ENCODE assay signal across 20 cellular contexts in genomic region chr5:88438006-88438405, GRCh38.
DNase-seq lines count a peak whose midpoint lies in the region; TF ChIP-seq lines count a peak whose summit lies in the region.
"Had no signal": no experiment of that assay in that cellular context is flagged by ENCODE, and none has a peak within 500 bp of the region (broad histone marks: within the 10 kb centered on the region; RNA-seq: fewer than 3 reads in every experiment).

No MANE protein-coding gene starts in this region.

- POLR2A ChIA-PET in HEK293T (lab: Yijun Ruan, JAX), result no interaction called here

- no peak overlapping the region for H3K4me3 ChIP-seq in astrocyte of the cerebellum (ENCODE audit: low read depth, low read length)
- no peak overlapping the region for H3K4me3 ChIP-seq in mesendoderm (ENCODE audit: low read length)
- H3K4me3 ChIP-seq in osteoblast (ENCODE audit: insufficient read depth, low read length), result no peak overlapping the region
- no peak overlapping the region for H3K4me3 ChIP-seq in suprapubic skin
- H3K4me3 ChIP-seq: gastrocnemius medialis, lung, psoas muscle had no signal

- H3K4ac ChIP-seq in mesendoderm (ENCODE audit: low read depth, low read length), result no peak overlapping the region

- H3K4me2 ChIP-seq in mesendoderm (ENCODE audit: low read length), result no peak overlapping the region
- no peak overlapping the region for H3K4me2 ChIP-seq in osteoblast (ENCODE audit: insufficient read depth, low read length)

- TF ChIP-seq EP300 in suprapubic skin (IDR thresholded peaks at IDR 0.05), result no peak

- no peak overlapping the region for H3K9ac ChIP-seq in mesendoderm (ENCODE audit: low read length)

- no peak overlapping the region for H2BK15ac ChIP-seq in mesendoderm (replicated peaks; ENCODE audit: low read depth)

- H2AK5ac ChIP-seq in mesendoderm (ENCODE audit: low read length), result no peak overlapping the region

- in situ Hi-C loops in astrocyte of the cerebellum (cut with HindIII; ENCODE audit: low sequenced_read_pairs), result no loop called here

- H3K18ac ChIP-seq in mesendoderm (ENCODE audit: low read length), result no peak overlapping the region

- CTCF ChIA-PET in HEK293T (lab: Yijun Ruan, JAX), result no interaction called here

- TF ChIP-seq CTCF in astrocyte of the cerebellum (IDR thresholded peaks at IDR 0.05; ENCODE audit: low read depth, low read length, missing control alignments) (no peak), osteoblast (IDR thresholded peaks at IDR 0.05; ENCODE audit: extremely low read depth, low read depth, low read length) (no peak), suprapubic skin (IDR thresholded peaks at IDR 0.05) (no peak)

- no peak overlapping the region for H2BK5ac ChIP-seq in mesendoderm (ENCODE audit: low read length)

- no peaks in the 10 kb centered on the region for H3K9me3 ChIP-seq in osteoblast (ENCODE audit: low read depth, low read length)
- H3K9me3 ChIP-seq in suprapubic skin, result no peaks in the 10 kb centered on the region
- H3K9me3 ChIP-seq: gastrocnemius medialis, psoas muscle had no signal

- H3K4me1 ChIP-seq in mesendoderm (ENCODE audit: control insufficient read depth, low read depth, low read length) (no peaks in the 10 kb centered on the region), osteoblast (ENCODE audit: insufficient read depth, low read length) (no peaks in the 10 kb centered on the region), suprapubic skin (no peaks in the 10 kb centered on the region)
- H3K4me1 ChIP-seq: gastrocnemius medialis, psoas muscle had no signal

- no peak overlapping the region for H4K5ac ChIP-seq in mesendoderm (ENCODE audit: low read length)

- H3K27ac ChIP-seq in mesendoderm (ENCODE audit: low read depth, low read length) (no peak overlapping the region), osteoblast (ENCODE audit: low read depth, low read length) (no peak overlapping the region), suprapubic skin (no peak overlapping the region)
- H3K27ac ChIP-seq: gastrocnemius medialis, psoas muscle had no signal

- H3K27me3 ChIP-seq in mesendoderm (ENCODE audit: insufficient read depth, low read length, poor library complexity) (no peaks in the 10 kb centered on the region), osteoblast (ENCODE audit: insufficient read depth, low read length) (no peaks in the 10 kb centered on the region), suprapubic skin (no peaks in the 10 kb centered on the region)
- H3K27me3 ChIP-seq: gastrocnemius medialis had no signal

- H3K79me1 ChIP-seq in mesendoderm (ENCODE audit: low read length), result no peaks in the 10 kb centered on the region

- H2BK120ac ChIP-seq in mesendoderm (ENCODE audit: low read depth, low read length), result no peak overlapping the region

- no peaks in the 10 kb centered on the region for H4K20me1 ChIP-seq in osteoblast (ENCODE audit: insufficient read depth, low read length)

- no peak overlapping the region for H4K8ac ChIP-seq in mesendoderm (ENCODE audit: low read depth, low read length)

- H3K23ac ChIP-seq in mesendoderm (ENCODE audit: low read length), result no peak overlapping the region

- no peaks in the 10 kb centered on the region for H3K79me2 ChIP-seq in mesendoderm (ENCODE audit: control insufficient read depth, insufficient read depth, low read length)
- H3K79me2 ChIP-seq in osteoblast (ENCODE audit: insufficient read depth, low read length), result no peaks in the 10 kb centered on the region

- DNase-seq in Daoy (ENCODE audit: low read depth), result peak; percentile 74
- DNase-seq in M059J (ENCODE audit: low read depth), result peak; percentile 96
- DNase-seq in astrocyte of the cerebellum (ENCODE audit: low read depth), result peak; percentile 9
- peak; percentile 42 for DNase-seq in mesendoderm
- DNase-seq in activated CD4-positive, alpha-beta T cell treated with anti-CD3 and anti-CD28 coated beads, Interleukin-2, amount 50 U/mL, for 4 hours, result no peak
- DNase-seq in osteoblast (ENCODE audit: insufficient read length, low spot score, missing footprints), result no peak
- no peak for DNase-seq in HEK293T (ENCODE audit: extremely low spot score)
- DNase-seq in suprapubic skin (ENCODE audit: low spot score in 2 of 2), result no peak
- DNase-seq: activated CD4-positive, alpha-beta T cell treated with anti-CD3 and anti-CD28 coated beads, Interleukin-2, amount 50 U/mL, for 1 hour; activated T-cell treated with anti-CD3 and anti-CD28 coated beads, Interleukin-2, amount 50 U/mL, for 1 hour; central memory CD4-positive, alpha-beta T cell; DMS79 treated with DMSO at 0.1 percent for 48 hours; endodermal cell; gastrocnemius medialis; IMR-90; naive thymus-derived CD4-positive, alpha-beta T cell; NCI-H82; psoas muscle; SHP77 had no signal

- TF ChIP-seq POLR2A in suprapubic skin (IDR thresholded peaks at IDR 0.05), result no peak

- H3K56ac ChIP-seq in mesendoderm (ENCODE audit: low read length), result no peak overlapping the region

- no CpG with 5 or more reads among the region's 1 CpG for WGBS in mesendoderm (ENCODE audit: extremely low coverage, insufficient coverage, low lambda C conversion rate)
- 47% methylated on average over 1 of the region's 1 CpG for WGBS in suprapubic skin

- H2AFZ ChIP-seq in osteoblast (ENCODE audit: low read length), result no peak overlapping the region

- H3K36me3 ChIP-seq in mesendoderm (ENCODE audit: control insufficient read depth, insufficient read depth, low read length) (no peaks in the 10 kb centered on the region), osteoblast (ENCODE audit: insufficient read depth, low read length) (no peaks in the 10 kb centered on the region), suprapubic skin (no peaks in the 10 kb centered on the region)
- H3K36me3 ChIP-seq: gastrocnemius medialis had no signal

TF ChIP-seq in HEK293T, 16 proteins besides CTCF, POLR2A, EP300 and RAD21:
- TF ChIP-seq ARNT (IDR thresholded peaks at IDR 0.05) (no peak), L3MBTL2 (conservative IDR thresholded peaks at IDR 0.05) (no peak), TARDBP (IDR thresholded peaks at IDR 0.05) (no peak), FOXM1 (IDR thresholded peaks at IDR 0.05; ENCODE audit: borderline replicate concordance) (no peak), PKNOX1 (IDR thresholded peaks at IDR 0.05) (no peak), ELF4 (IDR thresholded peaks at IDR 0.05) (no peak), BHLHE40 (IDR thresholded peaks at IDR 0.05; ENCODE audit: borderline replicate concordance) (no peak), LEF1 (IDR thresholded peaks at IDR 0.05; ENCODE audit: borderline replicate concordance) (no peak), FOXK2 (IDR thresholded peaks at IDR 0.05) (no peak), NFRKB (IDR thresholded peaks at IDR 0.05) (no peak), ZNF384 (IDR thresholded peaks at IDR 0.05) (no peak), SUZ12 (IDR thresholded peaks at IDR 0.05) (no peak)

Comparison
In these comparisons a context has a peak if more than half of its experiments do, and no peak if none do; other contexts are left out.
1. DNase-seq: peak in Daoy (single experiment), M059J (single experiment), astrocyte of the cerebellum (single experiment) and mesendoderm (single experiment); none in activated CD4-positive, alpha-beta T cell treated with anti-CD3 and anti-CD28 coated beads, Interleukin-2, amount 50 U/mL, for 4 hours (0 of 2), osteoblast (single experiment), HEK293T (single experiment) and suprapubic skin (0 of 2).